Comparison of ENCODE assay signal across 8 cellular contexts in genomic region chr1:54310439-54311328, GRCh38.
DNase-seq lines count a peak whose midpoint lies in the region; ATAC-seq, FAIRE-seq and TF ChIP-seq lines count a peak whose summit lies in the region.

No MANE protein-coding gene starts in this region.

- H3K9me3 ChIP-seq in keratinocyte (ENCODE audit: control insufficient read depth, low read depth, low read length) (no peaks in the 10 kb centered on the region), uterus (no peaks in the 10 kb centered on the region)

- intact Hi-C loops in uterus (cut with DNase I; ENCODE audit: low total_unique reads) = no loop called here

- no peaks in the 10 kb centered on the region for H3K9me3 Mint-ChIP-seq in activated naive CD8-positive, alpha-beta T cell treated with anti-CD3 and anti-CD28 coated beads, Interleukin-2, amount 50 U/mL, for 24 hours

- no peaks in the 10 kb centered on the region for H4K20me1 ChIP-seq in keratinocyte (ENCODE audit: control insufficient read depth, extremely low read depth, insufficient read depth, low read length)

- FAIRE-seq in keratinocyte (lab: Jason Lieb, UNC) = no peak

- no peaks in the 10 kb centered on the region for H3K36me3 Mint-ChIP-seq in activated naive CD8-positive, alpha-beta T cell treated with anti-CD3 and anti-CD28 coated beads, Interleukin-2, amount 50 U/mL, for 24 hours (ENCODE audit: low read depth)

- peak; percentile 57 for ATAC-seq in activated naive CD8-positive, alpha-beta T cell treated with anti-CD3 and anti-CD28 coated beads, Interleukin-2, amount 50 U/mL, for 24 hours

- H3K4me1 Mint-ChIP-seq in activated naive CD8-positive, alpha-beta T cell treated with anti-CD3 and anti-CD28 coated beads, Interleukin-2, amount 50 U/mL, for 24 hours = peaks cover 54% of the 10 kb centered on the region

- H3K9ac ChIP-seq in keratinocyte (ENCODE audit: control insufficient read depth, extremely low read depth, insufficient read depth, low read length) = no peak overlapping the region

- no peak overlapping the region for H3K4me2 ChIP-seq in keratinocyte (ENCODE audit: control insufficient read depth, extremely low read depth, insufficient read depth, low read depth, low read length)

- no peak overlapping the region for H3K4me3 Mint-ChIP-seq in activated naive CD8-positive, alpha-beta T cell treated with anti-CD3 and anti-CD28 coated beads, Interleukin-2, amount 50 U/mL, for 24 hours

- no peaks in the 10 kb centered on the region for H3K27me3 ChIP-seq in keratinocyte (ENCODE audit: control insufficient read depth, extremely low read depth, insufficient read depth, low read length)
- no peaks in the 10 kb centered on the region for H3K27me3 ChIP-seq in uterus

- no peak overlapping the region for H2AFZ ChIP-seq in keratinocyte (ENCODE audit: control insufficient read depth, low read length)

- H3K27ac ChIP-seq in keratinocyte (ENCODE audit: control insufficient read depth, insufficient read depth, low read length) (no peak overlapping the region), uterus (no peak overlapping the region)

- H3K9me1 ChIP-seq in keratinocyte (ENCODE audit: control insufficient read depth, extremely low read depth, insufficient read depth, low read length) = no peaks in the 10 kb centered on the region

- peak overlapping the region; percentile 59 for H3K27ac Mint-ChIP-seq in activated naive CD8-positive, alpha-beta T cell treated with anti-CD3 and anti-CD28 coated beads, Interleukin-2, amount 50 U/mL, for 24 hours

- peaks cover 18% of the 10 kb centered on the region for H3K4me1 ChIP-seq in keratinocyte (ENCODE audit: control insufficient read depth, extremely low read depth, insufficient read depth, low read length)
- peaks cover 0 to 13% of the 10 kb centered on the region in 2 donors for H3K4me1 ChIP-seq in uterus

- peak; percentile 5 for DNase-seq in NOMO-1 treated with DMSO at 0.1 percent for 48 hours (lab: John Stamatoyannopoulos, UW; ENCODE audit: unreplicated experiment)
- no peak for DNase-seq in NOMO-1 treated with dmso at 0.1 percent for 144 hours (lab: John Stamatoyannopoulos, UW; ENCODE audit: unreplicated experiment)
- peak; percentile 9 for DNase-seq in NAMALWA (ENCODE audit: low spot score)
- peak; percentile 37 for DNase-seq in activated naive CD8-positive, alpha-beta T cell treated with anti-CD3 and anti-CD28 coated beads, Interleukin-2, amount 50 U/mL, for 24 hours
- DNase-seq in keratinocyte (ENCODE audit: low read depth, low spot score) = no peak
- no peak for DNase-seq in uterus
- DNase-seq in NCI-H187 treated with DMSO at 0.1 percent for 48 hours (lab: John Stamatoyannopoulos, UW) = no peak
- DNase-seq in T-helper 9 cell = no peak

- peaks cover 0 to 3% of the 10 kb centered on the region in 2 experiments for H3K36me3 ChIP-seq in keratinocyte (ENCODE audit: control insufficient read depth in 2 of 2, extremely low read depth in 1 of 2, insufficient read depth in 2 of 2, low read length in 2 of 2)
- no peaks in the 10 kb centered on the region for H3K36me3 ChIP-seq in uterus

- H3K4me3 ChIP-seq in keratinocyte (ENCODE audit: control insufficient read depth in 2 of 3, extremely low read depth in 1 of 3, insufficient read depth in 2 of 3, low read depth in 1 of 3, low read length in 3 of 3) (no peak overlapping the region), uterus (no peak overlapping the region)

- H3K79me2 ChIP-seq in keratinocyte (ENCODE audit: control insufficient read depth, insufficient read depth, low read length) = peaks cover 8% of the 10 kb centered on the region

- H3K27me3 Mint-ChIP-seq in activated naive CD8-positive, alpha-beta T cell treated with anti-CD3 and anti-CD28 coated beads, Interleukin-2, amount 50 U/mL, for 24 hours = no peaks in the 10 kb centered on the region

- TF ChIP-seq POLR2A in uterus (IDR thresholded peaks at IDR 0.05) = no peak

- TF ChIP-seq CTCF in keratinocyte (optimal IDR thresholded peaks at IDR 0.05 in 1 of 3, IDR thresholded peaks at IDR 0.05 in 1 of 3, conservative IDR thresholded peaks at IDR 0.05 in 1 of 3; ENCODE audit: extremely low read depth in 1 of 3, insufficient read depth in 2 of 3, low read length in 3 of 3) (peak; percentile 30 to 55 (median 32)), uterus (IDR thresholded peaks at IDR 0.05) (peak; percentile 18 to 47 (median 30))

- dilution Hi-C loops in keratinocyte (cut with MboI; ENCODE audit: extremely low pct_ligation_motif_present, low sequenced_read_pairs) = no loop called here

Comparison
In these comparisons a context has a peak if more than half of its experiments do, and no peak if none do; other contexts are left out.
1. DNase-seq: peak in NOMO-1 treated with DMSO at 0.1 percent for 48 hours (single experiment), NAMALWA (single experiment) and activated naive CD8-positive, alpha-beta T cell treated with anti-CD3 and anti-CD28 coated beads, Interleukin-2, amount 50 U/mL, for 24 hours (single experiment); none in NOMO-1 treated with dmso at 0.1 percent for 144 hours (single experiment), keratinocyte (single experiment), uterus (0 of 2), NCI-H187 treated with DMSO at 0.1 percent for 48 hours (single experiment) and T-helper 9 cell (single experiment).